ENCODE assay signal across 8 cellular contexts in genomic region chr11:46936138-46937110, GRCh38. TPM values are rescaled to one million over a fixed set of nuclear protein-coding genes. Genes with fewer than 3 reads are reported as not detected.
DNase-seq lines count a peak whose midpoint lies in the region; ATAC-seq, FAIRE-seq and TF ChIP-seq lines count a peak whose summit lies in the region.

A gene with protein sequence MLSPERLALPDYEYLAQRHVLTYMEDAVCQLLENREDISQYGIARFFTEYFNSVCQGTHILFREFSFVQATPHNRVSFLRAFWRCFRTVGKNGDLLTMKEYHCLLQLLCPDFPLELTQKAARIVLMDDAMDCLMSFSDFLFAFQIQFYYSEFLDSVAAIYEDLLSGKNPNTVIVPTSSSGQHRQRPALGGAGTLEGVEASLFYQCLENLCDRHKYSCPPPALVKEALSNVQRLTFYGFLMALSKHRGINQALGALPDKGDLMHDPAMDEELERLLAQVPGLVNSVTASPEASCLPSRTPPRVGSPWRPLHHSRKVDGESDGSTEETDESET (plus strand): TSS chr11:46936761. CDS start chr11:46936806, 45 bp downstream.

- H3K36me3 Mint-ChIP-seq in chondrocyte (ENCODE audit: low read depth): peaks cover 2% of the 10 kb centered on the region

- H3K4me1 ChIP-seq in kidney (ENCODE audit: control insufficient read depth in 1 of 2, insufficient read depth in 1 of 2, low read depth in 1 of 2, low read length in 2 of 2): no peaks in the 10 kb centered on the region

- TF ChIP-seq CTCF in AG09309 (IDR thresholded peaks at IDR 0.05; ENCODE audit: control insufficient read depth, insufficient read depth, low read depth, low read length, missing control alignments) (no peak), chondrocyte (IDR thresholded peaks at IDR 0.05) (no peak), kidney (IDR thresholded peaks at IDR 0.05; ENCODE audit: borderline replicate concordance, extremely low read depth, insufficient read depth) (no peak)

- H3K4me3 ChIP-seq in AG09309 (ENCODE audit: control insufficient read depth, low read depth, low read length): peak within 1 kb of the TSS; percentile 81
- H3K4me3 ChIP-seq in kidney (ENCODE audit: low read length in 2 of 2): peak within 1 kb of the TSS; percentile 64 to 66

- peak within 1 kb of the TSS; percentile 97 for H3K4me3 Mint-ChIP-seq in chondrocyte (ENCODE audit: unreplicated experiment)

- H3K4me1 Mint-ChIP-seq in chondrocyte (ENCODE audit: low read depth): peaks cover 13% of the 10 kb centered on the region

- no peaks in the 10 kb centered on the region for H3K27me3 Mint-ChIP-seq in chondrocyte (ENCODE audit: low read depth)

- ATAC-seq in GM19025 (IDR thresholded peaks at IDR 0.05; ENCODE audit: low read depth, unreplicated experiment): peak; percentile 86
- ATAC-seq in HG03432 (IDR thresholded peaks at IDR 0.05; ENCODE audit: unreplicated experiment): peak; percentile 93

- FAIRE-seq in kidney (lab: Jason Lieb, UNC): no peak

- no peaks in the 10 kb centered on the region for H3K9me3 Mint-ChIP-seq in chondrocyte (ENCODE audit: low read depth)

- no peaks in the 10 kb centered on the region for H3K9me3 ChIP-seq in kidney (ENCODE audit: control insufficient read depth in 1 of 2, low read length in 2 of 2)

- H3K9ac ChIP-seq in kidney (ENCODE audit: low read length in 2 of 2): no peak within 1 kb of the TSS

- H3K27ac ChIP-seq in kidney (ENCODE audit: low read depth in 2 of 2, low read length in 2 of 2): no peak within 1 kb of the TSS

- DNase-seq in AG09309 (ENCODE audit: low read depth): no peak
- peak; percentile 88 for DNase-seq in NCI-H460 (ENCODE audit: extremely low read depth, low read depth)
- peak; percentile 90 to 91 for DNase-seq in activated CD4-positive, alpha-beta T cell treated with anti-CD3 and anti-CD28 coated beads for 24 hours (ENCODE audit: low read depth in 2 of 2)
- peak; percentile 98 for DNase-seq in chondrocyte (ENCODE audit: low spot score)
- DNase-seq in kidney: peak; percentile 98
- DNase-seq in stimulated activated CD4-positive, alpha-beta T cell treated with anti-CD3 and anti-CD28 coated beads, Interleukin-15, amount 100 ng/mL, for 1 hour (ENCODE audit: low read depth in 1 of 2, low spot score in 1 of 2): peak; percentile 87 to 90

- H3K36me3 ChIP-seq in kidney (ENCODE audit: control insufficient read depth in 1 of 2, insufficient read depth in 2 of 2, low read length in 2 of 2): no peaks in the 10 kb centered on the region

- intact Hi-C loops in kidney (cut with DNase I): no loop called here

- peak within 1 kb of the TSS; percentile 94 for H3K27ac Mint-ChIP-seq in chondrocyte (ENCODE audit: unreplicated experiment)

RNA-seq across cellular contexts. Expression of the gene that starts here (rescaled TPM):
- total RNA-seq in NCI-H460 (2014; rRNA removed; shearing (Covaris generic)): 14.5 and 16.4 TPM in 2 replicates
- 19.5 and 25.2 TPM in 2 replicates for polyA plus RNA-seq in NCI-H460 (2014; cell fraction: nucleus; rRNA removed)
- total RNA-seq in chondrocyte: 19.6 to 37.7 TPM (median 23.3 TPM) in 3 replicates
- 37.4 TPM for total RNA-seq in kidney
- polyA plus RNA-seq in kidney (ENCODE audit: insufficient read depth, low read depth, low replicate concordance): 50.3 TPM
